Comparison of ENCODE assay signal across 6 cellular contexts in genomic region chr1:222252788-222253187, GRCh38.
"Had no signal": no experiment of that assay in that cellular context is flagged by ENCODE, and none has a peak within 500 bp of the region (broad histone marks: within the 10 kb centered on the region; RNA-seq: fewer than 3 reads in every experiment).

No MANE protein-coding gene starts in this region.

- H3K36me3 Mint-ChIP-seq: IgD-negative memory B cell had no signal

- FAIRE-seq: HTR-8/SVneo had no signal

- H3K27ac Mint-ChIP-seq: H9, IgD-negative memory B cell had no signal

- H3K4me3 Mint-ChIP-seq: H9, IgD-negative memory B cell had no signal

- DNase-seq: GOT3, H9, HCEC 1CT, KBM-7 had no signal
